In genomic region chr22:17370036-17370765, GRCh38 we compare ENCODE assay signal across 8 cellular contexts. TPM values are rescaled to one million over a fixed set of nuclear protein-coding genes. Genes with fewer than 3 reads are reported as not detected.
DNase-seq lines count a peak whose midpoint lies in the region; ATAC-seq, FAIRE-seq and TF ChIP-seq lines count a peak whose summit lies in the region.

No MANE protein-coding gene starts in this region.

- H3K4me1 Mint-ChIP-seq in endothelial cell (ENCODE audit: unreplicated experiment), result peaks cover 46% of the 10 kb centered on the region
- H3K4me1 Mint-ChIP-seq in natural killer cell treated with Interleukin-12 subunit alpha and Interleukin-12 subunit beta and Interleukin-15 and Interleukin-18, amount 100 ng/mL, for 72 hours (ENCODE audit: low read depth in 2 of 2), result peaks cover 9 to 19% of the 10 kb centered on the region in 2 donors

- H3K4me3 Mint-ChIP-seq in endothelial cell (ENCODE audit: unreplicated experiment), result peak overlapping the region; percentile 94
- H3K4me3 Mint-ChIP-seq in natural killer cell treated with Interleukin-12 subunit alpha and Interleukin-12 subunit beta and Interleukin-15 and Interleukin-18, amount 100 ng/mL, for 72 hours, result peak overlapping the region; percentile 38

- no peak for ATAC-seq in natural killer cell treated with Interleukin-12 subunit alpha and Interleukin-12 subunit beta and Interleukin-15 and Interleukin-18, amount 100 ng/mL, for 72 hours
- no peak for ATAC-seq in HG02571 (IDR thresholded peaks at IDR 0.05; ENCODE audit: unreplicated experiment)

- no peak overlapping the region for H3K27ac Mint-ChIP-seq in endothelial cell (ENCODE audit: unreplicated experiment)
- H3K27ac Mint-ChIP-seq in natural killer cell treated with Interleukin-12 subunit alpha and Interleukin-12 subunit beta and Interleukin-15 and Interleukin-18, amount 100 ng/mL, for 72 hours, result no peak overlapping the region

- TF ChIP-seq CTCF in KMS-11 (conservative IDR thresholded peaks at IDR 0.05; ENCODE audit: low read depth, low read length), result no peak
- TF ChIP-seq CTCF in endothelial cell (IDR thresholded peaks at IDR 0.05; ENCODE audit: unreplicated experiment), result no peak

- no peak for TF ChIP-seq POLR2A in H54 (IDR thresholded peaks at IDR 0.05; ENCODE audit: low read depth, low read length)

- no peaks in the 10 kb centered on the region for H3K9me3 ChIP-seq in BLaER1

- H3K9ac ChIP-seq in BLaER1, result peak overlapping the region; percentile 60
- peak overlapping the region; percentile 51; the same call in 1 of the 2 replicates for H3K9ac ChIP-seq in KMS-11

- no peak for FAIRE-seq in H54 (lab: Jason Lieb, UNC)

- H3K9me3 Mint-ChIP-seq in endothelial cell (ENCODE audit: unreplicated experiment), result no peaks in the 10 kb centered on the region
- H3K9me3 Mint-ChIP-seq in natural killer cell treated with Interleukin-12 subunit alpha and Interleukin-12 subunit beta and Interleukin-15 and Interleukin-18, amount 100 ng/mL, for 72 hours, result no peaks in the 10 kb centered on the region

- H3K27me3 Mint-ChIP-seq in endothelial cell (ENCODE audit: unreplicated experiment), result peaks cover 17% of the 10 kb centered on the region
- peaks cover 40 to 56% of the 10 kb centered on the region in 2 donors for H3K27me3 Mint-ChIP-seq in natural killer cell treated with Interleukin-12 subunit alpha and Interleukin-12 subunit beta and Interleukin-15 and Interleukin-18, amount 100 ng/mL, for 72 hours

- H2AFZ ChIP-seq in KMS-11 (ENCODE audit: low read depth), result peak overlapping the region; percentile 81

- H3K36me3 ChIP-seq in BLaER1, result no peaks in the 10 kb centered on the region
- H3K36me3 ChIP-seq in KMS-11 (ENCODE audit: insufficient read depth), result no peaks in the 10 kb centered on the region

- H3K27me3 ChIP-seq in BLaER1 (peaks cover 71% of the 10 kb centered on the region), KMS-11 (ENCODE audit: insufficient read depth, low read depth) (no peaks in the 10 kb centered on the region)

- H3K27ac ChIP-seq in BLaER1, result no peak overlapping the region
- H3K27ac ChIP-seq in KMS-11, result no peak overlapping the region; the same call in 1 of the 2 replicates

- DNase-seq in endothelial cell (ENCODE audit: low spot score), result peak; percentile 55
- DNase-seq in natural killer cell treated with Interleukin-12 subunit alpha and Interleukin-12 subunit beta and Interleukin-15 and Interleukin-18, amount 100 ng/mL, for 72 hours (ENCODE audit: low spot score), result no peak
- DNase-seq in central memory CD4-positive, alpha-beta T cell, result no peak
- DNase-seq in H54 (ENCODE audit: insufficient read length, low spot score), result no peak
- no peak for DNase-seq in NCI-H2107 treated with DMSO at 0.1 percent for 48 hours (lab: John Stamatoyannopoulos, UW; ENCODE audit: unreplicated experiment)

- H3K4me3 ChIP-seq in BLaER1 (peak overlapping the region; percentile 76), KMS-11 (IDR thresholded peaks at IDR 0.05; ENCODE audit: insufficient read depth, low read depth, low read length) (no peak overlapping the region)

- H4K20me1 ChIP-seq in BLaER1, result peaks cover 38% of the 10 kb centered on the region
- no peaks in the 10 kb centered on the region for H4K20me1 ChIP-seq in KMS-11 (ENCODE audit: insufficient read depth)

- H3K4me1 ChIP-seq in BLaER1 (peaks cover 33% of the 10 kb centered on the region), KMS-11 (ENCODE audit: low read depth, poor library complexity, severe bottlenecking) (peaks cover 15% of the 10 kb centered on the region)

- peaks cover 18% of the 10 kb centered on the region for H3K36me3 Mint-ChIP-seq in endothelial cell (ENCODE audit: low read depth, unreplicated experiment)
- no peaks in the 10 kb centered on the region for H3K36me3 Mint-ChIP-seq in natural killer cell treated with Interleukin-12 subunit alpha and Interleukin-12 subunit beta and Interleukin-15 and Interleukin-18, amount 100 ng/mL, for 72 hours

- H3K79me2 ChIP-seq in KMS-11 (ENCODE audit: insufficient read depth, low read depth), result peaks cover 17% of the 10 kb centered on the region; the same call in 1 of the 2 replicates

- H3K4me2 ChIP-seq in BLaER1 (peak overlapping the region; percentile 97), KMS-11 (peak overlapping the region; percentile 98)

RNA-seq across cellular contexts. Expression of gene CECR2, which starts 0.9 kb away (rescaled TPM):
- 65.3 TPM for total RNA-seq in endothelial cell (ENCODE audit: unreplicated experiment)
- not detected for total RNA-seq in natural killer cell treated with Interleukin-12 subunit alpha and Interleukin-12 subunit beta and Interleukin-15 and Interleukin-18, amount 100 ng/mL, for 72 hours

Comparison
In these comparisons a context has a peak if more than half of its experiments do, and no peak if none do; other contexts are left out.
1. RNA of gene CECR2, which starts 0.9 kb away (total RNA-seq): 65.3 TPM in endothelial cell (single experiment); not detected in natural killer cell treated with Interleukin-12 subunit alpha and Interleukin-12 subunit beta and Interleukin-15 and Interleukin-18, amount 100 ng/mL, for 72 hours; every median in the first group is over 10 times any median in the second.